ENCODE assay signal across 25 cellular contexts in genomic region chr11:74842967-74843366, GRCh38.
DNase-seq lines count a peak whose midpoint lies in the region; ATAC-seq, FAIRE-seq and TF ChIP-seq lines count a peak whose summit lies in the region.
"Had no signal": no experiment of that assay in that cellular context is flagged by ENCODE, and none has a peak within 500 bp of the region (broad histone marks: within the 10 kb centered on the region; RNA-seq: fewer than 3 reads in every experiment).

No MANE protein-coding gene starts in this region.

- H3K18ac ChIP-seq in H1 (ENCODE audit: extremely low read depth, low read length) = no peak overlapping the region

- H3K23me2 ChIP-seq in H1 (ENCODE audit: low read depth, low read length) = no peaks in the 10 kb centered on the region

- no peak overlapping the region for H3K4me3 ChIP-seq in H1 (ENCODE audit: extremely low read depth in 1 of 4, insufficient read depth in 2 of 4, low read depth in 3 of 4, low read length in 4 of 4)
- H3K4me3 ChIP-seq in neural progenitor cell = no peak overlapping the region
- H3K4me3 ChIP-seq: cardiac muscle cell, Peyer's patch, skin epidermis, suprapubic skin had no signal

- H2BK15ac ChIP-seq in H1 (ENCODE audit: low read length) = no peak overlapping the region

- no peak overlapping the region for H3K14ac ChIP-seq in H1 (ENCODE audit: insufficient read length)

- H2AFZ ChIP-seq in H1 (ENCODE audit: low read length) (no peak overlapping the region), neural progenitor cell (replicated peaks) (no peak overlapping the region)

- POLR2A ChIA-PET in H1 (lab: Charles Lee; ENCODE audit: partially characterized antibody) = no interaction called here

- H3K56ac ChIP-seq in H1 (replicated peaks; ENCODE audit: insufficient read length, low read depth, low read length) = no peak overlapping the region

- CTCF ChIA-PET in H1 (lab: Charles Lee; ENCODE audit: partially characterized antibody) = interaction anchor here (0.6 to 1.3 kb wide), 3 partner anchors 24 to 428 kb away, joined by 3 to 4 read pairs (median 4); no protein-coding TSS in a partner anchor

- peaks cover 12% of the 10 kb centered on the region for H3K36me3 Mint-ChIP-seq in HFFc6 (ENCODE audit: low read depth)
- peaks cover 25% of the 10 kb centered on the region for H3K36me3 Mint-ChIP-seq in neural progenitor cell
- peaks cover 34% of the 10 kb centered on the region for H3K36me3 Mint-ChIP-seq in activated CD4-positive, alpha-beta T cell treated with anti-CD3 and anti-CD28 coated beads, Interleukin-2, amount 10 ng/mL, durations not matched to agents 24 days and 14 days (ENCODE audit: low read depth)

- no peak overlapping the region for H3K4ac ChIP-seq in H1 (replicated peaks; ENCODE audit: insufficient read length, low read depth, low read length)

- H3K4me1 Mint-ChIP-seq in HFFc6 (ENCODE audit: low read depth) (peaks cover 22% of the 10 kb centered on the region; the same call in 1 of the 2 replicates), neural progenitor cell (no peaks in the 10 kb centered on the region)
- peaks cover 7% of the 10 kb centered on the region for H3K4me1 Mint-ChIP-seq in activated CD4-positive, alpha-beta T cell treated with anti-CD3 and anti-CD28 coated beads, Interleukin-2, amount 10 ng/mL, durations not matched to agents 24 days and 14 days

- H3K4me2 ChIP-seq in H1 (ENCODE audit: insufficient read depth in 1 of 2, low read depth in 2 of 2, low read length in 2 of 2) (no peak overlapping the region), neural progenitor cell (no peak overlapping the region)

- H2BK5ac ChIP-seq in H1 (ENCODE audit: low read depth, low read length) = no peak overlapping the region

- H3K9me3 Mint-ChIP-seq in HFFc6 (no peaks in the 10 kb centered on the region), neural progenitor cell (no peaks in the 10 kb centered on the region)
- no peaks in the 10 kb centered on the region for H3K9me3 Mint-ChIP-seq in activated CD4-positive, alpha-beta T cell treated with anti-CD3 and anti-CD28 coated beads, Interleukin-2, amount 10 ng/mL, durations not matched to agents 24 days and 14 days
- H3K9me3 Mint-ChIP-seq: activated CD4-positive, alpha-beta T cell treated with anti-CD3 and anti-CD28 coated beads, Interleukin-2, amount 10 ng/mL, durations not matched to agents 7 days and 5 days; activated naive CD4-positive, alpha-beta T cell treated with anti-CD3 and anti-CD28 coated beads, Interleukin-2, amount 10 ng/mL, durations not matched to agents 7 days and 5 days; activated T-cell treated with anti-CD3 and anti-CD28 coated beads, Interleukin-2, amount 50 U/mL, for 72 hours had no signal

- no peak for ATAC-seq in HG03342 (IDR thresholded peaks at IDR 0.05; ENCODE audit: unreplicated experiment)
- ATAC-seq: activated CD8-positive, alpha-beta memory T cell treated with anti-CD3 and anti-CD28 coated beads, Interleukin-2, amount 10 ng/mL, durations not matched to agents 7 days and 5 days; activated T-cell treated with anti-CD3 and anti-CD28 coated beads, Interleukin-2, amount 50 U/mL, for 72 hours had no signal

- H3K27me3 ChIP-seq in H1 (replicated peaks in 1 of 4; ENCODE audit: control insufficient read depth in 3 of 4, extremely low read depth in 1 of 4, insufficient read depth in 3 of 4, low read length in 3 of 4) (no peaks in the 10 kb centered on the region), neural progenitor cell (no peaks in the 10 kb centered on the region)
- H3K27me3 ChIP-seq: cardiac muscle cell, Peyer's patch, suprapubic skin had no signal

- no peak overlapping the region for H3K23ac ChIP-seq in H1 (ENCODE audit: insufficient read length)

- H3K4me1 ChIP-seq in H1 (replicated peaks in 1 of 4; ENCODE audit: control insufficient read depth in 3 of 4, insufficient read depth in 4 of 4, low read length in 3 of 4) (no peaks in the 10 kb centered on the region), neural progenitor cell (no peaks in the 10 kb centered on the region)
- H3K4me1 ChIP-seq: Peyer's patch, suprapubic skin had no signal

- no peaks in the 10 kb centered on the region for H3F3A ChIP-seq in neural progenitor cell (ENCODE audit: low read depth)

- no peaks in the 10 kb centered on the region for H3K9me3 ChIP-seq in H1 (ENCODE audit: insufficient read depth in 2 of 2, low read depth in 1 of 2, low read length in 1 of 2)
- no peaks in the 10 kb centered on the region for H3K9me3 ChIP-seq in neural progenitor cell (ENCODE audit: low read depth)
- H3K9me3 ChIP-seq: Peyer's patch, suprapubic skin had no signal

- no peak overlapping the region for H4K91ac ChIP-seq in H1 (replicated peaks; ENCODE audit: insufficient read length, low read length)

- TF ChIP-seq POLR2A in H1 (IDR thresholded peaks at IDR 0.05; ENCODE audit: control extremely low read depth in 1 of 2, low read depth in 2 of 2, low read length in 2 of 2) = no peak

- H3K9ac ChIP-seq in H1 (replicated peaks in 1 of 4; ENCODE audit: extremely low read depth in 1 of 4, low read depth in 3 of 4, low read length in 3 of 4) (no peak overlapping the region), neural progenitor cell (no peak overlapping the region)

- H3K36me3 ChIP-seq in H1 (ENCODE audit: control insufficient read depth in 2 of 4, insufficient read depth in 4 of 4, low read length in 3 of 4) = peaks cover 0 to 9% (median 4%) of the 10 kb centered on the region in 4 experiments; a peak in 4 of 8 replicates
- no peaks in the 10 kb centered on the region for H3K36me3 ChIP-seq in neural progenitor cell

- no peak overlapping the region for H2AK5ac ChIP-seq in H1 (ENCODE audit: low read depth, low read length)

- no peak overlapping the region for H2BK120ac ChIP-seq in H1 (replicated peaks; ENCODE audit: low read depth, low read length)

- 94% methylated on average over 11 of the region's 13 CpGs; no CpG with 5 or more reads in 1 of the 2 experiments for WGBS in H1 (ENCODE audit: extremely low coverage in 1 of 2, insufficient coverage in 1 of 2, insufficient read length in 1 of 2, insufficient replicate concordance in 2 of 2, low coverage in 1 of 2, low lambda C conversion rate in 2 of 2, missing lambda C conversion rate in 1 of 2), 2 experiments

- no peak overlapping the region for H2BK20ac ChIP-seq in H1 (ENCODE audit: low read length)

- H4K5ac ChIP-seq in H1 (ENCODE audit: insufficient read length, low read depth, low read length) = no peak overlapping the region

- TF ChIP-seq CTCF in GM10266 (IDR thresholded peaks at IDR 0.05; ENCODE audit: control insufficient read depth, insufficient read depth, low read depth, missing control alignments) (peak; percentile 36), HFFc6 (IDR thresholded peaks at IDR 0.05) (peak; percentile 31; the same call in 1 of the 2 replicates), H1 (IDR thresholded peaks at IDR 0.05; ENCODE audit: control extremely low read depth in 1 of 3, insufficient read depth in 1 of 3, low read depth in 1 of 3, low read length in 3 of 3) (peak; percentile 41 to 49 (median 46)), neural progenitor cell (IDR thresholded peaks at IDR 0.05) (peak; percentile 17)

- no peaks in the 10 kb centered on the region for H3K79me1 ChIP-seq in H1 (ENCODE audit: low read depth, low read length)

- no peak overlapping the region for H3K27ac ChIP-seq in H1 (ENCODE audit: low read depth, low read length)
- H3K27ac ChIP-seq in neural progenitor cell = no peak overlapping the region
- H3K27ac ChIP-seq: cardiac muscle cell, Peyer's patch, skin epidermis, suprapubic skin had no signal

- H3K27me3 Mint-ChIP-seq in HFFc6 (ENCODE audit: insufficient read depth) (peaks cover 2% of the 10 kb centered on the region), neural progenitor cell (ENCODE audit: insufficient read depth, low read depth) (peaks cover 4% of the 10 kb centered on the region)
- H3K27me3 Mint-ChIP-seq in activated CD4-positive, alpha-beta T cell treated with anti-CD3 and anti-CD28 coated beads, Interleukin-2, amount 10 ng/mL, durations not matched to agents 24 days and 14 days = no peaks in the 10 kb centered on the region
- H3K27me3 Mint-ChIP-seq: activated CD4-positive, alpha-beta T cell treated with anti-CD3 and anti-CD28 coated beads, Interleukin-2, amount 10 ng/mL, durations not matched to agents 7 days and 5 days; activated CD8-positive, alpha-beta memory T cell treated with anti-CD3 and anti-CD28 coated beads, Interleukin-2, amount 10 ng/mL, durations not matched to agents 7 days and 5 days; activated naive CD4-positive, alpha-beta T cell treated with anti-CD3 and anti-CD28 coated beads, Interleukin-2, amount 10 ng/mL, durations not matched to agents 7 days and 5 days had no signal

- H2BK12ac ChIP-seq in H1 (ENCODE audit: low read depth, low read length) = no peak overlapping the region

- peak; percentile 31 to 54; a peak in 3 of 4 replicates for TF ChIP-seq RAD21 in H1 (IDR thresholded peaks at IDR 0.05 in 1 of 2, conservative IDR thresholded peaks at IDR 0.05 in 1 of 2; ENCODE audit: low read depth in 2 of 2, low read length in 2 of 2)

- DNase-seq in GM10266 (ENCODE audit: extremely low spot score) (no peak), HFFc6 (no peak), H1 (ENCODE audit: low read depth in 1 of 2, low spot score in 2 of 2) (peak in 1 of 2 experiments; percentile 54), neural progenitor cell (ENCODE audit: low spot score) (peak; percentile 11), T-helper 9 cell (no peak)
- DNase-seq in activated CD4-positive, alpha-beta T cell treated with anti-CD3 and anti-CD28 coated beads, Interleukin-2, amount 10 ng/mL, durations not matched to agents 24 days and 14 days = no peak
- DNase-seq: activated CD4-positive, alpha-beta T cell treated with anti-CD3 and anti-CD28 coated beads, Interleukin-2, amount 10 ng/mL, durations not matched to agents 7 days and 5 days; activated CD8-positive, alpha-beta memory T cell treated with anti-CD3 and anti-CD28 coated beads, Interleukin-2, amount 10 ng/mL, durations not matched to agents 7 days and 5 days; activated naive CD4-positive, alpha-beta T cell treated with anti-CD3 and anti-CD28 coated beads, Interleukin-2, amount 10 ng/mL, durations not matched to agents 7 days and 5 days; activated T-cell treated with anti-CD3 and anti-CD28 coated beads, Interleukin-2, amount 50 U/mL, for 72 hours; dermis blood vessel endothelial cell; DMS79 treated with DMSO at 0.1 percent for 48 hours; glutamatergic neuron; KG1; NCI-H146; NCI-H524 treated with DMSO at 0.1 percent for 48 hours; NK-92 treated with Interleukin-12 subunit alpha and Interleukin-12 subunit beta, amount 100 ng/mL, for 24 hours; Peyer's patch; stimulated activated CD4-positive, alpha-beta T cell treated with anti-CD3 and anti-CD28 coated beads, Interleukin-1b, Interleukin-23, amount 100 ng/mL, for 48 hours had no signal

- no peak for TF ChIP-seq EP300 in H1 (IDR thresholded peaks at IDR 0.05; ENCODE audit: borderline replicate concordance in 1 of 2, low read depth in 2 of 2, low read length in 2 of 2)

- no peaks in the 10 kb centered on the region for H3K79me2 ChIP-seq in H1 (ENCODE audit: control insufficient read depth in 1 of 2, insufficient read depth in 2 of 2, low read length in 2 of 2)
- H3K79me2 ChIP-seq in neural progenitor cell (ENCODE audit: low read depth) = no peaks in the 10 kb centered on the region

- H3K27ac Mint-ChIP-seq in HFFc6 (no peak overlapping the region), neural progenitor cell (no peak overlapping the region)
- no peak overlapping the region for H3K27ac Mint-ChIP-seq in activated CD4-positive, alpha-beta T cell treated with anti-CD3 and anti-CD28 coated beads, Interleukin-2, amount 10 ng/mL, durations not matched to agents 24 days and 14 days
- H3K27ac Mint-ChIP-seq: activated CD4-positive, alpha-beta T cell treated with anti-CD3 and anti-CD28 coated beads, Interleukin-2, amount 10 ng/mL, durations not matched to agents 7 days and 5 days; activated CD8-positive, alpha-beta memory T cell treated with anti-CD3 and anti-CD28 coated beads, Interleukin-2, amount 10 ng/mL, durations not matched to agents 7 days and 5 days; activated naive CD4-positive, alpha-beta T cell treated with anti-CD3 and anti-CD28 coated beads, Interleukin-2, amount 10 ng/mL, durations not matched to agents 7 days and 5 days; activated T-cell treated with anti-CD3 and anti-CD28 coated beads, Interleukin-2, amount 50 U/mL, for 72 hours had no signal

- H3K4me3 Mint-ChIP-seq in HFFc6 (no peak overlapping the region), neural progenitor cell (no peak overlapping the region)
- H3K4me3 Mint-ChIP-seq in activated CD4-positive, alpha-beta T cell treated with anti-CD3 and anti-CD28 coated beads, Interleukin-2, amount 10 ng/mL, durations not matched to agents 24 days and 14 days = no peak overlapping the region
- H3K4me3 Mint-ChIP-seq: activated CD4-positive, alpha-beta T cell treated with anti-CD3 and anti-CD28 coated beads, Interleukin-2, amount 10 ng/mL, durations not matched to agents 7 days and 5 days; activated CD8-positive, alpha-beta memory T cell treated with anti-CD3 and anti-CD28 coated beads, Interleukin-2, amount 10 ng/mL, durations not matched to agents 7 days and 5 days; activated naive CD4-positive, alpha-beta T cell treated with anti-CD3 and anti-CD28 coated beads, Interleukin-2, amount 10 ng/mL, durations not matched to agents 7 days and 5 days; activated T-cell treated with anti-CD3 and anti-CD28 coated beads, Interleukin-2, amount 50 U/mL, for 72 hours had no signal

- peak overlapping the region; percentile 9; the same call in 1 of the 2 replicates for H4K8ac ChIP-seq in H1 (ENCODE audit: extremely low read depth, insufficient read depth, low read length)

- H4K20me1 ChIP-seq in H1 (replicated peaks in 1 of 2; ENCODE audit: control insufficient read depth in 1 of 2, insufficient read depth in 2 of 2, low read length in 2 of 2) (no peaks in the 10 kb centered on the region), neural progenitor cell (ENCODE audit: low read depth) (no peaks in the 10 kb centered on the region)

- no peak for FAIRE-seq in H1 (lab: Jason Lieb, UNC)
- FAIRE-seq: endothelial cell of umbilical vein, urothelium cell line had no signal

- intact Hi-C loops in activated CD4-positive, alpha-beta T cell treated with anti-CD3 and anti-CD28 coated beads, Interleukin-2, amount 10 ng/mL, durations not matched to agents 24 days and 14 days (cut with micrococcal nuclease) = no loop called here
